17 cellular contexts compared by ENCODE assay signal in the genomic region with DNA sequence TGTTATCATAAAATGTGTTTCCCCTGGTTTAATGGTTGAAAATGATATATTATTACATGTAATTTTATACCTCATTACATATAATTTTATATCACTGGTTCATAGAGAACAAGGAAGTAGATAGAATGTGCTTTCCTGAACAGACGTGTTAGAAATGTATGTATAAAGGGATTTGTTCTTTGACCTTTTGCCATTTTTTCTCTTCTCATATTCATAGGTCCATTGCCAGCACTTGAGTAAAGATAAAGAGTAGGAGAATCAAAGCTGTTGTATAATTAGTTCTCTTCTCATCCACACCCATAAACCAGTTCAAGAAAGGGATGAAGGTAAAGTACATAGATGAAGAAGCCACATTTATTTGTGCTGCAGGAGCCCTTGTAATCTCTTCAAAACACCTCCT. TPM values are rescaled to one million over a fixed set of nuclear protein-coding genes. Genes with fewer than 3 reads are reported as not detected.
DNase-seq lines count a peak whose midpoint lies in the region; ATAC-seq and TF ChIP-seq lines count a peak whose summit lies in the region.
"Had no signal": no experiment of that assay in that cellular context is flagged by ENCODE, and none has a peak within 500 bp of the region (broad histone marks: within the 10 kb centered on the region; RNA-seq: fewer than 3 reads in every experiment).

No MANE protein-coding gene starts in this region.

- DNase-seq in NCI-H69 (lab: John Stamatoyannopoulos, UW) = peak; percentile 90
- no peak for DNase-seq in epithelial cell of prostate (ENCODE audit: low read depth, low spot score)
- no peak for DNase-seq in osteocyte (ENCODE audit: extremely low spot score, unreplicated experiment)
- DNase-seq in H7 = no peak
- DNase-seq in AML-193 (lab: John Stamatoyannopoulos, UW) = no peak
- DNase-seq in Kasumi-1 (lab: John Stamatoyannopoulos, UW) = no peak
- DNase-seq: CD4-positive, alpha-beta memory T cell; H9; NCI-H1092 treated with DMSO at 0.1 percent for 48 hours; NCI-H226; NCI-H524; PC-3; RPMI8226 had no signal

- H2AFZ ChIP-seq in ACC112 (ENCODE audit: low read length, unreplicated experiment) = no peak overlapping the region

- peaks cover 43% of the 10 kb centered on the region for H3K4me1 ChIP-seq in ACC112 (ENCODE audit: control insufficient read depth, insufficient read depth, low read length, unreplicated experiment)
- H3K4me1 ChIP-seq: BLaER1 had no signal

- peaks cover 36% of the 10 kb centered on the region for H3K79me2 ChIP-seq in ACC112 (ENCODE audit: control insufficient read depth, insufficient read depth, low read length, unreplicated experiment)

- H3K27ac Mint-ChIP-seq in osteocyte (ENCODE audit: unreplicated experiment) = peak overlapping the region; percentile 75
- H3K27ac Mint-ChIP-seq: CD4-positive, alpha-beta memory T cell had no signal

- no peak overlapping the region for H3K4me3 Mint-ChIP-seq in osteocyte (ENCODE audit: unreplicated experiment)
- H3K4me3 Mint-ChIP-seq: CD4-positive, alpha-beta memory T cell; H9 had no signal

- peak overlapping the region; percentile 10; the same call in 1 of the 2 replicates for H3K27ac ChIP-seq in ACC112 (ENCODE audit: low read depth, low read length)
- peak overlapping the region; percentile 17 for H3K27ac ChIP-seq in epithelial cell of prostate
- H3K27ac ChIP-seq: BLaER1, HL-60 had no signal

- no peaks in the 10 kb centered on the region for H3K27me3 Mint-ChIP-seq in osteocyte (ENCODE audit: unreplicated experiment)

- H3K36me3 ChIP-seq in ACC112 (ENCODE audit: insufficient read depth, low read length) (peaks cover 13% of the 10 kb centered on the region), H7 (replicated peaks; ENCODE audit: control insufficient read depth, insufficient read depth, low read length) (no peaks in the 10 kb centered on the region)
- H3K36me3 ChIP-seq: BLaER1 had no signal

- H3K36me3 Mint-ChIP-seq in osteocyte (ENCODE audit: unreplicated experiment) = peaks cover 19% of the 10 kb centered on the region
- H3K36me3 Mint-ChIP-seq: CD4-positive, alpha-beta memory T cell had no signal

- H3K27me3 ChIP-seq in ACC112 (ENCODE audit: insufficient read depth, low read length) (no peaks in the 10 kb centered on the region), H7 (ENCODE audit: control insufficient read depth, insufficient read depth, low read length) (no peaks in the 10 kb centered on the region)
- H3K27me3 ChIP-seq: BLaER1 had no signal

- no peak for ATAC-seq in HG03571 (IDR thresholded peaks at IDR 0.05; ENCODE audit: unreplicated experiment)
- ATAC-seq: PC-3 had no signal

- H3K9me3 Mint-ChIP-seq in osteocyte (ENCODE audit: unreplicated experiment) = no peaks in the 10 kb centered on the region

- no peak overlapping the region for H3K4me3 ChIP-seq in ACC112 (ENCODE audit: low read depth, low read length)
- no peak overlapping the region for H3K4me3 ChIP-seq in H7 (ENCODE audit: insufficient read depth, low read depth, low read length)
- H3K4me3 ChIP-seq: BLaER1 had no signal

- H3K4me1 Mint-ChIP-seq in osteocyte (ENCODE audit: unreplicated experiment) = peaks cover 42% of the 10 kb centered on the region
- H3K4me1 Mint-ChIP-seq: CD4-positive, alpha-beta memory T cell had no signal

- no peak for TF ChIP-seq CTCF in osteocyte (IDR thresholded peaks at IDR 0.05)

RNA-seq across cellular contexts. Expression of gene RNF217, which starts 46.7 kb away (rescaled TPM):
- total RNA-seq in osteocyte = 55.2 and 75.7 TPM in 2 replicates
- 2.9 and 7.1 TPM in 2 replicates for total RNA-seq in H7 (2014; rRNA removed; shearing (Covaris generic))
